In genomic region chr2:152561251-152561650, GRCh38 we compare ENCODE assay signal across 17 cellular contexts.
DNase-seq lines count a peak whose midpoint lies in the region; ATAC-seq and TF ChIP-seq lines count a peak whose summit lies in the region.
"Had no signal": no experiment of that assay in that cellular context is flagged by ENCODE, and none has a peak within 500 bp of the region (broad histone marks: within the 10 kb centered on the region; RNA-seq: fewer than 3 reads in every experiment).

No MANE protein-coding gene starts in this region.

- DNase-seq in dorsolateral prefrontal cortex (no peak), gastrocnemius medialis (no peak), activated gamma-delta T cell treated with Interleukin-2 at 50 U/mL for 16 hours (no peak), NCI-H1105 treated with DMSO at 0.1 percent for 48 hours (lab: John Stamatoyannopoulos, UW) (no peak), foreskin keratinocyte (no peak)
- DNase-seq: Caco-2; CD4-positive, CD25-positive, alpha-beta regulatory T cell; CD8-positive, alpha-beta T cell; DMS153; DND-41; H9 had no signal

- no peak for TF ChIP-seq CTCF in KMS-11 (conservative IDR thresholded peaks at IDR 0.05; ENCODE audit: low read depth, low read length)
- no peak for TF ChIP-seq CTCF in dorsolateral prefrontal cortex (IDR thresholded peaks at IDR 0.05 in 54 of 56, conservative IDR thresholded peaks at IDR 0.05 in 2 of 56; ENCODE audit: low read depth in 1 of 56, partially characterized antibody in 56 of 56)
- TF ChIP-seq CTCF in gastrocnemius medialis (IDR thresholded peaks at IDR 0.05 in 4 of 5, conservative IDR thresholded peaks at IDR 0.05 in 1 of 5) = no peak
- no peak for TF ChIP-seq CTCF in foreskin keratinocyte (conservative IDR thresholded peaks at IDR 0.05)

- in situ Hi-C loops in gastrocnemius medialis (cut with MboI; ENCODE audit: low sequenced_read_pairs in 4 of 4) = loop anchor here in 2 of 4 donors (25.0 kb wide), 1 partner anchor 224 kb away; the partner anchor contains the start of gene FMNL2 (in 2 of the 2)

- H3K79me2 ChIP-seq in KMS-11 (ENCODE audit: insufficient read depth, low read depth) = no peaks in the 10 kb centered on the region

- no peak overlapping the region for H3K9ac ChIP-seq in KMS-11
- H3K9ac ChIP-seq: BLaER1 had no signal

- intact Hi-C loops in dorsolateral prefrontal cortex (cut with DNase I) = loop anchor here in 1 of 2 donors (10.0 kb wide), 1 partner anchor 226 kb away; the partner anchor contains the start of gene FMNL2
- intact Hi-C loops in gastrocnemius medialis (cut with DNase I; ENCODE audit: low total_unique reads) = no loop called here

- no peaks in the 10 kb centered on the region for H3K36me3 ChIP-seq in KMS-11 (ENCODE audit: insufficient read depth)
- peaks cover 0 to 9% of the 10 kb centered on the region in 2 donors for H3K36me3 ChIP-seq in gastrocnemius medialis

- peak overlapping the region; percentile 69; the same call in 1 of the 2 replicates for H3K4me2 ChIP-seq in KMS-11
- H3K4me2 ChIP-seq: BLaER1, GM23338 had no signal

- peak overlapping the region; percentile 93; the same call in 1 of the 2 replicates for H3K27ac ChIP-seq in KMS-11
- H3K27ac ChIP-seq in dorsolateral prefrontal cortex = peak overlapping the region in 50 of 59 donors; percentile 10 to 96 (median 78)
- peak overlapping the region in 3 of 4 donors; percentile 8 to 17 (median 12) for H3K27ac ChIP-seq in gastrocnemius medialis
- H3K27ac ChIP-seq in foreskin keratinocyte = no peak overlapping the region
- H3K27ac ChIP-seq: BLaER1, C4-2B had no signal

- ATAC-seq in gastrocnemius medialis (peak in 1 of 2 donors; percentile 50), HG03097 (IDR thresholded peaks at IDR 0.05; ENCODE audit: low FRiP score, unreplicated experiment) (no peak), foreskin keratinocyte (no peak)
- ATAC-seq: CD8-positive, alpha-beta T cell; GM23338; HCT116 had no signal

- TF ChIP-seq POLR2A in gastrocnemius medialis (IDR thresholded peaks at IDR 0.05) = no peak

- H3K9me3 ChIP-seq in gastrocnemius medialis = no peaks in the 10 kb centered on the region
- H3K9me3 ChIP-seq: BLaER1, Caco-2 had no signal

- H3K27me3 ChIP-seq in KMS-11 (ENCODE audit: insufficient read depth, low read depth) (no peaks in the 10 kb centered on the region), dorsolateral prefrontal cortex (no peaks in the 10 kb centered on the region), gastrocnemius medialis (no peaks in the 10 kb centered on the region), foreskin keratinocyte (no peaks in the 10 kb centered on the region)
- H3K27me3 ChIP-seq: BLaER1 had no signal

- no peaks in the 10 kb centered on the region for H4K20me1 ChIP-seq in KMS-11 (ENCODE audit: insufficient read depth)

- H3K4me1 ChIP-seq in KMS-11 (ENCODE audit: low read depth, poor library complexity, severe bottlenecking) (peaks cover 100% of the 10 kb centered on the region), gastrocnemius medialis (peaks cover 32 to 37% of the 10 kb centered on the region in 2 donors), foreskin keratinocyte (peaks cover 11% of the 10 kb centered on the region)
- H3K4me1 ChIP-seq: Caco-2 had no signal

- H3K4me3 ChIP-seq in KMS-11 (IDR thresholded peaks at IDR 0.05; ENCODE audit: insufficient read depth, low read depth, low read length) (no peak overlapping the region), dorsolateral prefrontal cortex (no peak overlapping the region), gastrocnemius medialis (no peak overlapping the region)
- H3K4me3 ChIP-seq: BLaER1, GM23338 had no signal

- no peak overlapping the region for H2AFZ ChIP-seq in KMS-11 (ENCODE audit: low read depth)
- H2AFZ ChIP-seq: GM23338 had no signal
